1 cellular context compared by ENCODE assay signal in genomic region chr6:40923326-40923725, GRCh38.
TF ChIP-seq lines count a peak whose summit lies in the region.

No MANE protein-coding gene starts in this region.

TF ChIP-seq in K562, 482 proteins besides CTCF, POLR2A, EP300 and RAD21:
- no peak for TF ChIP-seq ZEB2 (IDR thresholded peaks at IDR 0.05)
- TF ChIP-seq RFX1 (IDR thresholded peaks at IDR 0.05), result peak; percentile 38
